32 cellular contexts compared by ENCODE assay signal in the genomic region with DNA sequence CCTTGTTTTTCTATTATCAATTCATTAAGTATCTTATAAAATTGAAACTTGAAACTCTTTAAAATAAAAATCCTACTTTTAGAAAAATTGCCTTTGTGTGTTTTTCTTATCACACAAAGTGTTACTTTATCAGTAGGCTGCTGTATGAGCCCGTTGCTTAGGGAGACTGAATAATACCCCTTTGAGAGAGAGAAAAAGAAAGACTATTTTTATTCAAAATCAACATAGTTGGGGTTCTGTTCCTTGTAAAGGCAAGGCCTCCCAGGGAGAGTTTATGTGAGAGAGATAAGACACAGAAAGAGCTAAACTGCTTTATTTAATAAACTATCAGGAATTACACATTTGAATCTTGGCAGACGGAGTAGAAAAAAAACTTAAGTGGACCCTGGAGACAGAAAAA.
DNase-seq lines count a peak whose midpoint lies in the region; ATAC-seq and TF ChIP-seq lines count a peak whose summit lies in the region.
"Had no signal": no experiment of that assay in that cellular context is flagged by ENCODE, and none has a peak within 500 bp of the region (broad histone marks: within the 10 kb centered on the region; RNA-seq: fewer than 3 reads in every experiment).

No MANE protein-coding gene starts in this region.

- no peak overlapping the region for H3K56ac ChIP-seq in H9 (ENCODE audit: insufficient read length, low read depth, low read length)

- H3K36me3 Mint-ChIP-seq in H9 (ENCODE audit: insufficient read depth in 1 of 3, low read depth in 3 of 3) (peaks cover 0 to 12% (median 5%) of the 10 kb centered on the region in 3 experiments; a peak in 4 of 7 replicates), brain (peaks cover 14% of the 10 kb centered on the region)
- H3K36me3 Mint-ChIP-seq: CD4-positive, alpha-beta memory T cell; natural killer cell had no signal

- H3K4me1 Mint-ChIP-seq in H9 (peaks cover 20 to 27% of the 10 kb centered on the region in 2 experiments), brain (peaks cover 39% of the 10 kb centered on the region)
- H3K4me1 Mint-ChIP-seq: activated CD4-positive, alpha-beta T cell treated with anti-CD3 and anti-CD28 coated beads, Interleukin-2, amount 10 ng/mL, durations not matched to agents 7 days and 5 days; CD4-positive, alpha-beta memory T cell; natural killer cell had no signal

- H3K9me3 ChIP-seq in H9 (ENCODE audit: control insufficient read depth, low read depth, low read length) (no peaks in the 10 kb centered on the region), hepatocyte (ENCODE audit: low read depth) (no peaks in the 10 kb centered on the region)
- H3K9me3 ChIP-seq: prostate gland, sigmoid colon had no signal

- H2BK5ac ChIP-seq in H9 (ENCODE audit: insufficient read length, low read length) = no peak overlapping the region

- no peak for DNase-seq in H9
- no peak for DNase-seq in hepatocyte (ENCODE audit: low spot score)
- DNase-seq in pons (ENCODE audit: low spot score) = peak; percentile 25
- DNase-seq in HK-2 (ENCODE audit: unreplicated experiment) = no peak
- DNase-seq in T-helper 2 cell = no peak
- DNase-seq in DMS79 treated with DMSO at 0.1 percent for 48 hours (lab: John Stamatoyannopoulos, UW) = no peak
- DNase-seq: activated CD4-positive, alpha-beta T cell treated with anti-CD3 and anti-CD28 coated beads, Interleukin-2, amount 10 ng/mL, durations not matched to agents 7 days and 5 days; activated naive CD4-positive, alpha-beta T cell; activated T-cell treated with anti-CD3 and anti-CD28 coated beads, Interleukin-2, amount 50 U/mL, for 48 hours; CD4-positive, alpha-beta memory T cell; cortex of kidney; DMS 273 treated with DMSO at 0.1 percent for 48 hours; H7; IMR-90; left ventricle myocardium inferior; natural killer cell; NCI-H1048; NCI-H1694 treated with DMSO at 0.1 percent for 48 hours; NCI-H2171 treated with DMSO at 0.1 percent for 48 hours; NCI-H526; NK-92 treated with Interleukin-12 subunit alpha and Interleukin-12 subunit beta, amount 100 ng/mL, for 24 hours; PC-3; sigmoid colon; stimulated activated CD4-positive, alpha-beta T cell treated with anti-CD3 and anti-CD28 coated beads, Interleukin-15, amount 100 ng/mL, for 24 hours; stimulated activated naive CD4-positive, alpha-beta T cell treated with Interleukin-2 at 50 U/mL for 16 hours; T-helper 9 cell; WERI-Rb-1 had no signal

- TF ChIP-seq CTCF in H9 (conservative IDR thresholded peaks at IDR 0.05) = no peak
- no peak for TF ChIP-seq CTCF in brain (conservative IDR thresholded peaks at IDR 0.05)
- no peak for TF ChIP-seq CTCF in hepatocyte (IDR thresholded peaks at IDR 0.05; ENCODE audit: poor library complexity)

- H4K8ac ChIP-seq in H9 (replicated peaks; ENCODE audit: insufficient read length, low read depth, low read length) = no peak overlapping the region

- H3K4me1 ChIP-seq in H9 (ENCODE audit: insufficient read depth, low read length) = no peaks in the 10 kb centered on the region
- H3K4me1 ChIP-seq in hepatocyte (ENCODE audit: insufficient read depth) = peaks cover 19% of the 10 kb centered on the region
- H3K4me1 ChIP-seq: gastroesophageal sphincter, left ventricle myocardium inferior, prostate gland, sigmoid colon had no signal

- H3K79me2 ChIP-seq in H9 (ENCODE audit: insufficient read depth, low read length) = no peaks in the 10 kb centered on the region
- no peaks in the 10 kb centered on the region for H3K79me2 ChIP-seq in hepatocyte

- no peak overlapping the region for H3K23ac ChIP-seq in H9 (ENCODE audit: insufficient read length, low read depth, low read length)

- no peak overlapping the region for H3K4me3 ChIP-seq in hepatocyte
- H3K4me3 ChIP-seq: gastroesophageal sphincter, left ventricle myocardium inferior, prostate gland, sigmoid colon had no signal

- no peak overlapping the region for H3K18ac ChIP-seq in H9 (ENCODE audit: insufficient read length, low read depth, low read length)

- H3K14ac ChIP-seq in H9 (ENCODE audit: insufficient read depth, low read length) = no peak overlapping the region

- no peaks in the 10 kb centered on the region for H3K36me3 ChIP-seq in hepatocyte (replicated peaks; ENCODE audit: insufficient read depth, low read depth)
- H3K36me3 ChIP-seq: gastroesophageal sphincter, left ventricle myocardium inferior, prostate gland, sigmoid colon, WERI-Rb-1 had no signal

- ATAC-seq in GM19467 (IDR thresholded peaks at IDR 0.05; ENCODE audit: unreplicated experiment) = no peak
- ATAC-seq: gastroesophageal sphincter, natural killer cell, Right ventricle myocardium inferior had no signal

- H2BK20ac ChIP-seq in H9 (ENCODE audit: low read depth, low read length, poor library complexity, severe bottlenecking) = no peak overlapping the region

- H3K9me2 ChIP-seq in hepatocyte (replicated peaks; ENCODE audit: insufficient read depth) = no peaks in the 10 kb centered on the region

- no peak overlapping the region for H4K5ac ChIP-seq in H9 (ENCODE audit: insufficient read length, low read depth, low read length)

- no peaks in the 10 kb centered on the region for H3K23me2 ChIP-seq in H9 (ENCODE audit: insufficient read length, low read depth, low read length, poor library complexity, severe bottlenecking)

- H2BK120ac ChIP-seq in H9 (ENCODE audit: low read depth, low read length, poor library complexity, severe bottlenecking) = no peak overlapping the region

- H3T11ph ChIP-seq in H9 (ENCODE audit: low read length) = no peak overlapping the region

- no peaks in the 10 kb centered on the region for H3K79me1 ChIP-seq in H9 (ENCODE audit: insufficient read depth, low read depth, low read length, poor library complexity, severe bottlenecking)

- H3K9me3 Mint-ChIP-seq in H9 (peaks cover 11 to 12% of the 10 kb centered on the region in 2 experiments), brain (peaks cover 9 to 13% (median 11%) of the 10 kb centered on the region in 5 experiments)
- H3K9me3 Mint-ChIP-seq: activated CD4-positive, alpha-beta T cell treated with anti-CD3 and anti-CD28 coated beads, Interleukin-2, amount 10 ng/mL, durations not matched to agents 7 days and 5 days had no signal

- H4K20me1 ChIP-seq in H9 (ENCODE audit: control insufficient read depth, insufficient read depth, insufficient read length) (no peaks in the 10 kb centered on the region), hepatocyte (ENCODE audit: insufficient read depth, poor library complexity, severe bottlenecking) (no peaks in the 10 kb centered on the region)

- H3K27me3 ChIP-seq in H9 (ENCODE audit: insufficient read depth, low read length) (no peaks in the 10 kb centered on the region), hepatocyte (no peaks in the 10 kb centered on the region)
- H3K27me3 ChIP-seq: gastroesophageal sphincter, sigmoid colon had no signal

- H3K4me3 Mint-ChIP-seq in H9 (no peak overlapping the region), brain (peak overlapping the region in 2 of 5 experiments; percentile 1 to 4)
- H3K4me3 Mint-ChIP-seq: activated CD4-positive, alpha-beta T cell treated with anti-CD3 and anti-CD28 coated beads, Interleukin-2, amount 10 ng/mL, durations not matched to agents 7 days and 5 days; CD4-positive, alpha-beta memory T cell; natural killer cell had no signal

- H3K27ac ChIP-seq in H9 (ENCODE audit: insufficient read length, low read depth, low read length) (no peak overlapping the region), hepatocyte (peak overlapping the region; percentile 13)
- H3K27ac ChIP-seq: gastroesophageal sphincter, left ventricle myocardium inferior, prostate gland, sigmoid colon, WERI-Rb-1 had no signal

- H3K4ac ChIP-seq in H9 (ENCODE audit: low read depth, low read length) = no peak overlapping the region

- H2BK12ac ChIP-seq in H9 (ENCODE audit: insufficient read length, low read depth, low read length) = no peak overlapping the region

- H3K27me3 Mint-ChIP-seq in H9 (ENCODE audit: low read depth) (no peaks in the 10 kb centered on the region), brain (no peaks in the 10 kb centered on the region)
- H3K27me3 Mint-ChIP-seq: activated CD4-positive, alpha-beta T cell treated with anti-CD3 and anti-CD28 coated beads, Interleukin-2, amount 10 ng/mL, durations not matched to agents 7 days and 5 days; CD4-positive, alpha-beta memory T cell had no signal

- no peak overlapping the region for H2BK15ac ChIP-seq in H9 (ENCODE audit: low read depth, low read length)

- H2AFZ ChIP-seq in H9 (ENCODE audit: low read length) = no peak overlapping the region
- H2AFZ ChIP-seq in hepatocyte = no peak overlapping the region

- H3K4me2 ChIP-seq in H9 (ENCODE audit: insufficient read depth, insufficient read length, low read length) = no peak overlapping the region
- peak overlapping the region; percentile 16 for H3K4me2 ChIP-seq in hepatocyte

- no peak overlapping the region for H2AK5ac ChIP-seq in H9 (ENCODE audit: insufficient read length, low read length)

- H3K9ac ChIP-seq in H9 (ENCODE audit: extremely low read depth, insufficient read length, low read length) = no peak overlapping the region

- no CpG with 5 or more reads among the region's 2 CpGs for WGBS in H9 (ENCODE audit: extremely low coverage, insufficient read length, low lambda C conversion rate)
- WGBS in hepatocyte (ENCODE audit: low lambda C conversion rate, missing lambda C conversion rate) = 16% methylated on average over 2 of the region's 2 CpGs

- no peak overlapping the region for H4K91ac ChIP-seq in H9 (ENCODE audit: insufficient read length, low read depth, low read length)

- H3K27ac Mint-ChIP-seq in H9 (peak overlapping the region in 2 of 3 experiments; percentile 13 to 91; a peak in 4 of 7 replicates), brain (peak overlapping the region; percentile 1 to 66 (median 25))
- H3K27ac Mint-ChIP-seq: activated CD4-positive, alpha-beta T cell treated with anti-CD3 and anti-CD28 coated beads, Interleukin-2, amount 10 ng/mL, durations not matched to agents 7 days and 5 days; CD4-positive, alpha-beta memory T cell; natural killer cell had no signal
